Comparison of ENCODE assay signal across 1 cellular context in the genomic region with DNA sequence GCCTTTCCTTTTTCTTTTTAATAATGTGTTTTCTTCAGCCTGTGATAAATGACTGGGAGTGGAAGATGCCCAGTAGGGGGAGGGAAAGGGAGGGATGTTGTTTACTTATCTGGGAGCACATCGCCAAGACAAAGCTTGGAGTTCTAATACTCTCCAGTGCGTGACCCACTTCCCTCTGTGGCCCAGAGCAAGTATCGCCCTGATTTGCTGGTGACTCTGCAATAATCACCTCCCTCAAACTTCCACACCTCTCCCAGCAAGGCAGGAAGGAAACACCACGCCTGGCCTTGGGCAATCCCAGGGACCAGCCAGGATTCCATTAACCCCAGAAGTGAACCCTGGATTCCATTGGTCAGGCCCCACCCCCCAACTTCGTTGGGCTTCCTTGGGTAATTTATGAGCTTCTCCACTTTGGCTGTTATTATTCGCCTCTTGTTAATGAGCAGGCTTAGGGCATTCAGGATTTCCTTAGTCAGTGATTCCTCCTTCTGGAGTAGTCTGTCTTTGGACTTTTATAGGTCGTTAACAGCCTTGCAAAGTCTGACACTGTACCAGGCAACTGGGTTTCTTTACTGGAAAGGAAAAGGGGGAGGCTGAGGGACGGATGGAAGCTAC.
TF ChIP-seq lines count a peak whose summit lies in the region.

No MANE protein-coding gene starts in this region.

TF ChIP-seq in IMR-90, 13 proteins besides CTCF, POLR2A, EP300 and RAD21 (continued from another document):
- no peak for TF ChIP-seq BHLHE40 (IDR thresholded peaks at IDR 0.05; ENCODE audit: low read depth, low read length)
